Comparison of ENCODE assay signal across 15 cellular contexts in genomic region chr2:207138573-207139297, GRCh38. TPM values are rescaled to one million over a fixed set of nuclear protein-coding genes. Genes with fewer than 3 reads are reported as not detected.
A peak's percentile ranks its signal among the peaks of the same experiment; 100 is the strongest.
DNase-seq lines count a peak whose midpoint lies in the region; ATAC-seq and TF ChIP-seq lines count a peak whose summit lies in the region.
"Had no signal": no experiment of that assay in that cellular context is flagged by ENCODE, and none has a peak within 500 bp of the region (broad histone marks: within the 10 kb centered on the region; RNA-seq: fewer than 3 reads in every experiment).

No MANE protein-coding gene starts in this region.

- H3K27ac ChIP-seq in SJSA1 (peak overlapping the region; percentile 6; the same call in 1 of the 2 replicates), tibial nerve (peak overlapping the region in 3 of 4 donors; percentile 32 to 92 (median 92))
- no peak overlapping the region for H3K27ac ChIP-seq in naive thymus-derived CD4-positive, alpha-beta T cell (ENCODE audit: low read depth, low read length)

- no peak for ATAC-seq in naive thymus-derived CD4-positive, alpha-beta T cell
- ATAC-seq: K562, Right ventricle myocardium inferior had no signal

- TF ChIP-seq EP300 in tibial nerve (IDR thresholded peaks at IDR 0.05) = no peak

- no peaks in the 10 kb centered on the region for H3K27me3 Mint-ChIP-seq in chondrocyte (ENCODE audit: low read depth)
- H3K27me3 Mint-ChIP-seq in naive thymus-derived CD4-positive, alpha-beta T cell = no peaks in the 10 kb centered on the region

- peak overlapping the region; percentile 42 for H3K27ac Mint-ChIP-seq in chondrocyte (ENCODE audit: unreplicated experiment)
- peak overlapping the region in 7 of 9 donors; percentile 13 to 91 (median 40) for H3K27ac Mint-ChIP-seq in naive thymus-derived CD4-positive, alpha-beta T cell
- H3K27ac Mint-ChIP-seq: T-helper 1 cell treated with Interleukin-12 subunit alpha and Interleukin-12 subunit beta and Interleukin-4 antibody, amounts not matched to agents 30 μg/mL and 1 μg/mL, for 36 hours had no signal

- 70 to 78% methylated on average over 9 of the region's 9 CpGs for WGBS in tibial nerve, 2 donors

- H3K36me3 ChIP-seq in SJSA1 = peaks cover 46% of the 10 kb centered on the region
- no peaks in the 10 kb centered on the region for H3K36me3 ChIP-seq in naive thymus-derived CD4-positive, alpha-beta T cell (ENCODE audit: control insufficient read depth in 2 of 3, insufficient read depth in 3 of 3, low read length in 3 of 3)
- H3K36me3 ChIP-seq in tibial nerve = no peaks in the 10 kb centered on the region

- CTCF ChIA-PET in naive thymus-derived CD4-positive, alpha-beta T cell (lab: Charles Lee) = no interaction called here

- POLR2A ChIA-PET in naive thymus-derived CD4-positive, alpha-beta T cell (lab: Charles Lee) = interaction anchor here (0.7 to 9.5 kb wide), 2 partner anchors 8 to 27 kb away, joined by 3 to 433 read pairs; partner anchors contain the start of gene KLF7

- H3K9me3 ChIP-seq in SJSA1 (replicated peaks) (no peaks in the 10 kb centered on the region; the same call in 1 of the 2 replicates), tibial nerve (no peaks in the 10 kb centered on the region)
- no peaks in the 10 kb centered on the region for H3K9me3 ChIP-seq in naive thymus-derived CD4-positive, alpha-beta T cell (ENCODE audit: control insufficient read depth in 2 of 3, low read length in 3 of 3)

- H3K4me3 ChIP-seq in SJSA1 = no peak overlapping the region
- H3K4me3 ChIP-seq in naive thymus-derived CD4-positive, alpha-beta T cell (ENCODE audit: low read length) = no peak overlapping the region
- H3K4me3 ChIP-seq in tibial nerve = no peak overlapping the region
- H3K4me3 ChIP-seq: K562 had no signal

- H3K27me3 ChIP-seq in SJSA1 (replicated peaks) (no peaks in the 10 kb centered on the region), tibial nerve (no peaks in the 10 kb centered on the region)
- no peaks in the 10 kb centered on the region for H3K27me3 ChIP-seq in naive thymus-derived CD4-positive, alpha-beta T cell (ENCODE audit: control insufficient read depth in 2 of 2, insufficient read depth in 2 of 2, low read length in 2 of 2)

- intact Hi-C loops in naive thymus-derived CD4-positive, alpha-beta T cell (cut with micrococcal nuclease) = no loop called here

- H3K4me3 Mint-ChIP-seq in chondrocyte (ENCODE audit: unreplicated experiment) = no peak overlapping the region
- H3K4me3 Mint-ChIP-seq in naive thymus-derived CD4-positive, alpha-beta T cell = no peak overlapping the region
- H3K4me3 Mint-ChIP-seq: H9; T-helper 1 cell treated with Interleukin-12 subunit alpha and Interleukin-12 subunit beta and Interleukin-4 antibody, amounts not matched to agents 30 μg/mL and 1 μg/mL, for 36 hours had no signal

- DNase-seq in SJSA1 (ENCODE audit: low read depth in 1 of 2, low spot score in 2 of 2) = no peak
- no peak for DNase-seq in chondrocyte (ENCODE audit: low spot score)
- no peak for DNase-seq in naive thymus-derived CD4-positive, alpha-beta T cell
- DNase-seq in tibial nerve (ENCODE audit: low spot score in 2 of 2) = no peak
- DNase-seq in NCI-H748 treated with DMSO at 0.1 percent for 48 hours (lab: John Stamatoyannopoulos, UW) = no peak
- no peak for DNase-seq in H4 (ENCODE audit: low spot score)
- DNase-seq in stimulated activated CD4-positive, alpha-beta T cell treated with anti-CD3 and anti-CD28 coated beads, Interleukin-2, amount 100 ng/mL, for 24 hours = no peak
- DNase-seq: activated CD4-positive, CD25-positive, alpha-beta regulatory T cell treated with anti-CD3 and anti-CD28 coated beads, Interleukin-2, amount 50 U/mL, for 72 hours; activated effector memory CD4-positive, alpha-beta T cell treated with Interleukin-2 at 50 U/mL for 16 hours; DMS 273 treated with DMSO at 0.1 percent for 48 hours; H9; NCI-H1930 had no signal

- TF ChIP-seq CTCF in chondrocyte (IDR thresholded peaks at IDR 0.05) (no peak), tibial nerve (IDR thresholded peaks at IDR 0.05) (no peak)

- peaks cover 5% of the 10 kb centered on the region for H3K36me3 Mint-ChIP-seq in chondrocyte (ENCODE audit: low read depth)
- H3K36me3 Mint-ChIP-seq in naive thymus-derived CD4-positive, alpha-beta T cell = peaks cover 0 to 57% (median 25%) of the 10 kb centered on the region in 5 donors

- H3K9me3 Mint-ChIP-seq in chondrocyte (ENCODE audit: low read depth) = no peaks in the 10 kb centered on the region
- peaks cover 0 to 2% (median 0%) of the 10 kb centered on the region in 11 donors for H3K9me3 Mint-ChIP-seq in naive thymus-derived CD4-positive, alpha-beta T cell
- H3K9me3 Mint-ChIP-seq: H9; T-helper 1 cell treated with Interleukin-12 subunit alpha and Interleukin-12 subunit beta and Interleukin-4 antibody, amounts not matched to agents 30 μg/mL and 1 μg/mL, for 36 hours had no signal

- peaks cover 94% of the 10 kb centered on the region for H3K4me1 Mint-ChIP-seq in chondrocyte (ENCODE audit: low read depth)
- peaks cover 56 to 97% (median 91%) of the 10 kb centered on the region in 7 donors for H3K4me1 Mint-ChIP-seq in naive thymus-derived CD4-positive, alpha-beta T cell

- H3K4me1 ChIP-seq in SJSA1 (replicated peaks) = peaks cover 75% of the 10 kb centered on the region
- H3K4me1 ChIP-seq in naive thymus-derived CD4-positive, alpha-beta T cell (ENCODE audit: control insufficient read depth in 2 of 2, insufficient read depth in 2 of 2, low read length in 2 of 2) = peaks cover 17 to 50% of the 10 kb centered on the region in 2 donors
- H3K4me1 ChIP-seq in tibial nerve = peaks cover 3 to 100% (median 71%) of the 10 kb centered on the region in 4 donors

- TF ChIP-seq POLR2A in tibial nerve (IDR thresholded peaks at IDR 0.05) = no peak

RNA-seq across cellular contexts. Expression of gene KLF7, which starts 27.0 kb away (rescaled TPM):
- 6.8 and 13.1 TPM in 2 replicates for total RNA-seq in SJSA1 (2014; rRNA removed; shearing (Covaris generic))
- 37.5 to 46.2 TPM (median 38.5 TPM) in 3 replicates for total RNA-seq in chondrocyte
- 10 to 100 TPM; 25.4 to 93.3 (median 78.0) TPM for total RNA-seq in naive thymus-derived CD4-positive, alpha-beta T cell
- 10 to 100 TPM; 18.7 to 23.1 TPM for polyA plus RNA-seq in naive thymus-derived CD4-positive, alpha-beta T cell
- 10 to 100 TPM; 25.8 to 55.3 (median 37.1) TPM for total RNA-seq in tibial nerve
- 2.6 and 6.8 TPM in 2 replicates for total RNA-seq in H4 (2014; rRNA removed; shearing (Covaris generic))
